In genomic region chr22:39453765-39454378, GRCh38 we compare ENCODE assay signal across 2 cellular contexts.
A peak's percentile ranks its signal among the peaks of the same experiment; 100 is the strongest.
TF ChIP-seq lines count a peak whose summit lies in the region.

No MANE protein-coding gene starts in this region.

TF ChIP-seq in HepG2, 621 proteins besides CTCF, POLR2A, EP300 and RAD21:
- TF ChIP-seq ZMYM3 (CRISPR knock-in tag; IDR thresholded peaks at IDR 0.05), result 0 out of 2 replicates have a peak, but pooled peaks have one; percentile 15
- no peak for TF ChIP-seq GZF1 (CRISPR knock-in tag; IDR thresholded peaks at IDR 0.05)
- no peak for TF ChIP-seq PLSCR1 (CRISPR knock-in tag; IDR thresholded peaks at IDR 0.05; ENCODE audit: borderline replicate concordance)
- TF ChIP-seq ZNF629 (CRISPR knock-in tag; conservative IDR thresholded peaks at IDR 0.05), result peak; percentile 69
- TF ChIP-seq, protein P1, sequence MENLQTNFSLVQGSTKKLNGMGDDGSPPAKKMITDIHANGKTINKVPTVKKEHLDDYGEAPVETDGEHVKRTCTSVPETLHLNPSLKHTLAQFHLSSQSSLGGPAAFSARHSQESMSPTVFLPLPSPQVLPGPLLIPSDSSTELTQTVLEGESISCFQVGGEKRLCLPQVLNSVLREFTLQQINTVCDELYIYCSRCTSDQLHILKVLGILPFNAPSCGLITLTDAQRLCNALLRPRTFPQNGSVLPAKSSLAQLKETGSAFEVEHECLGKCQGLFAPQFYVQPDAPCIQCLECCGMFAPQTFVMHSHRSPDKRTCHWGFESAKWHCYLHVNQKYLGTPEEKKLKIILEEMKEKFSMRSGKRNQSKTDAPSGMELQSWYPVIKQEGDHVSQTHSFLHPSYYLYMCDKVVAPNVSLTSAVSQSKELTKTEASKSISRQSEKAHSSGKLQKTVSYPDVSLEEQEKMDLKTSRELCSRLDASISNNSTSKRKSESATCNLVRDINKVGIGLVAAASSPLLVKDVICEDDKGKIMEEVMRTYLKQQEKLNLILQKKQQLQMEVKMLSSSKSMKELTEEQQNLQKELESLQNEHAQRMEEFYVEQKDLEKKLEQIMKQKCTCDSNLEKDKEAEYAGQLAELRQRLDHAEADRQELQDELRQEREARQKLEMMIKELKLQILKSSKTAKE (CRISPR knock-in tag; IDR thresholded peaks at IDR 0.05; ENCODE audit: borderline replicate concordance), result no peak
- no peak for TF ChIP-seq NR3C1 (CRISPR knock-in tag; IDR thresholded peaks at IDR 0.05)

TF ChIP-seq in WTC11, 78 proteins besides CTCF, POLR2A, EP300 and RAD21:
- TF ChIP-seq ZNF423 (CRISPR knock-in tag; IDR thresholded peaks at IDR 0.05), result peak; percentile 76
- TF ChIP-seq, protein P2, sequence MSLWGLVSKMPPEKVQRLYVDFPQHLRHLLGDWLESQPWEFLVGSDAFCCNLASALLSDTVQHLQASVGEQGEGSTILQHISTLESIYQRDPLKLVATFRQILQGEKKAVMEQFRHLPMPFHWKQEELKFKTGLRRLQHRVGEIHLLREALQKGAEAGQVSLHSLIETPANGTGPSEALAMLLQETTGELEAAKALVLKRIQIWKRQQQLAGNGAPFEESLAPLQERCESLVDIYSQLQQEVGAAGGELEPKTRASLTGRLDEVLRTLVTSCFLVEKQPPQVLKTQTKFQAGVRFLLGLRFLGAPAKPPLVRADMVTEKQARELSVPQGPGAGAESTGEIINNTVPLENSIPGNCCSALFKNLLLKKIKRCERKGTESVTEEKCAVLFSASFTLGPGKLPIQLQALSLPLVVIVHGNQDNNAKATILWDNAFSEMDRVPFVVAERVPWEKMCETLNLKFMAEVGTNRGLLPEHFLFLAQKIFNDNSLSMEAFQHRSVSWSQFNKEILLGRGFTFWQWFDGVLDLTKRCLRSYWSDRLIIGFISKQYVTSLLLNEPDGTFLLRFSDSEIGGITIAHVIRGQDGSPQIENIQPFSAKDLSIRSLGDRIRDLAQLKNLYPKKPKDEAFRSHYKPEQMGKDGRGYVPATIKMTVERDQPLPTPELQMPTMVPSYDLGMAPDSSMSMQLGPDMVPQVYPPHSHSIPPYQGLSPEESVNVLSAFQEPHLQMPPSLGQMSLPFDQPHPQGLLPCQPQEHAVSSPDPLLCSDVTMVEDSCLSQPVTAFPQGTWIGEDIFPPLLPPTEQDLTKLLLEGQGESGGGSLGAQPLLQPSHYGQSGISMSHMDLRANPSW (CRISPR knock-in tag; conservative IDR thresholded peaks at IDR 0.05; ENCODE audit: low read depth), result no peak
- TF ChIP-seq GTF2I (CRISPR knock-in tag; conservative IDR thresholded peaks at IDR 0.05), result 0 out of 2 replicates have a peak, but pooled peaks have one; percentile 65
- TF ChIP-seq ZNF121 (CRISPR knock-in tag; IDR thresholded peaks at IDR 0.05), result 0 out of 2 replicates have a peak, but pooled peaks have one; percentile 7
